ENCODE assay signal across 1 cellular context in genomic region chr6:7098974-7099373, GRCh38.
TF ChIP-seq lines count a peak whose summit lies in the region.

No MANE protein-coding gene starts in this region.

TF ChIP-seq in HepG2, 621 proteins besides CTCF, POLR2A, EP300 and RAD21:
- TF ChIP-seq ZNF317 (CRISPR knock-in tag; IDR thresholded peaks at IDR 0.05): no peak
- TF ChIP-seq ZNF652 (CRISPR knock-in tag; IDR thresholded peaks at IDR 0.05; ENCODE audit: borderline replicate concordance, low read depth): peak; percentile 85; the same call in 1 of the 2 replicates
- TF ChIP-seq ARID3A (IDR thresholded peaks at IDR 0.05; ENCODE audit: low read depth, low read length): no peak
- no peak for TF ChIP-seq GATAD2A (CRISPR knock-in tag; IDR thresholded peaks at IDR 0.05)
